Comparison of ENCODE assay signal across 2 cellular contexts in the genomic region with DNA sequence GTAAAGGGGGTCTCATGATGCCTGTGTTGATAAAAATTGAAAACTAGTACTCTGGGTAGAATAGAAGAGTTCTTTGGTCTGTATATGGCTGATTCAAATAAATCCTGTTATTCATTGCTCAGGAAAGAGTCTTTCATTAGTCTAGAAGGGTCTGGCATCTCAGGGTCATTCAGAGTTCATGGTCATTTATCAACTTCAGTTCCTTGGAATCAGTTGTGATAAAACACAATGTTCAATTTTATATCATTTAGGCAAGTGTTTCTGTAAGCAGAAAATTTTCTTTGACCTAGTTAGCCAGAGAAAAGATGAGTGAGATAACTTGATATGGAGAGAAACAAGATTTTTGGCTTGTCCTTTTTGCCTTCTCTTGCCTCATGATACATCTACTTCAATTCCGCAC.
A peak's percentile ranks its signal among the peaks of the same experiment; 100 is the strongest.
TF ChIP-seq lines count a peak whose summit lies in the region.

No MANE protein-coding gene starts in this region.

TF ChIP-seq in SK-N-SH treated with all-trans-retinoic acid at 6 μM for 48 hours, 23 proteins besides CTCF, POLR2A, EP300 and RAD21 (continued from another document):
- TF ChIP-seq, protein P1, sequence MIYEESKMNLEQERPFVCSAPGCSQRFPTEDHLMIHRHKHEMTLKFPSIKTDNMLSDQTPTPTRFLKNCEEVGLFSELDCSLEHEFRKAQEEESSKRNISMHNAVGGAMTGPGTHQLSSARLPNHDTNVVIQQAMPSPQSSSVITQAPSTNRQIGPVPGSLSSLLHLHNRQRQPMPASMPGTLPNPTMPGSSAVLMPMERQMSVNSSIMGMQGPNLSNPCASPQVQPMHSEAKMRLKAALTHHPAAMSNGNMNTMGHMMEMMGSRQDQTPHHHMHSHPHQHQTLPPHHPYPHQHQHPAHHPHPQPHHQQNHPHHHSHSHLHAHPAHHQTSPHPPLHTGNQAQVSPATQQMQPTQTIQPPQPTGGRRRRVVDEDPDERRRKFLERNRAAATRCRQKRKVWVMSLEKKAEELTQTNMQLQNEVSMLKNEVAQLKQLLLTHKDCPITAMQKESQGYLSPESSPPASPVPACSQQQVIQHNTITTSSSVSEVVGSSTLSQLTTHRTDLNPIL (CRISPR knock-in tag; IDR thresholded peaks at IDR 0.05; ENCODE audit: low read depth) = no peak
- TF ChIP-seq, protein P2, sequence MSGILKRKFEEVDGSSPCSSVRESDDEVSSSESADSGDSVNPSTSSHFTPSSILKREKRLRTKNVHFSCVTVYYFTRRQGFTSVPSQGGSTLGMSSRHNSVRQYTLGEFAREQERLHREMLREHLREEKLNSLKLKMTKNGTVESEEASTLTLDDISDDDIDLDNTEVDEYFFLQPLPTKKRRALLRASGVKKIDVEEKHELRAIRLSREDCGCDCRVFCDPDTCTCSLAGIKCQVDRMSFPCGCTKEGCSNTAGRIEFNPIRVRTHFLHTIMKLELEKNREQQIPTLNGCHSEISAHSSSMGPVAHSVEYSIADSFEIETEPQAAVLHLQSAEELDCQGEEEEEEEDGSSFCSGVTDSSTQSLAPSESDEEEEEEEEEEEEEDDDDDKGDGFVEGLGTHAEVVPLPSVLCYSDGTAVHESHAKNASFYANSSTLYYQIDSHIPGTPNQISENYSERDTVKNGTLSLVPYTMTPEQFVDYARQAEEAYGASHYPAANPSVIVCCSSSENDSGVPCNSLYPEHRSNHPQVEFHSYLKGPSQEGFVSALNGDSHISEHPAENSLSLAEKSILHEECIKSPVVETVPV (CRISPR knock-in tag; IDR thresholded peaks at IDR 0.05) = peak; percentile 59; the same call in 1 of the 2 replicates
- TF ChIP-seq ZFP30 (CRISPR knock-in tag; IDR thresholded peaks at IDR 0.05) (no peak), ZC3H10 (CRISPR knock-in tag; IDR thresholded peaks at IDR 0.05) (peak; percentile 28; the same call in 1 of the 2 replicates), TOX (CRISPR knock-in tag; IDR thresholded peaks at IDR 0.05; ENCODE audit: borderline replicate concordance) (peak; percentile 49; the same call in 1 of the 2 replicates), ARNTL (CRISPR knock-in tag; IDR thresholded peaks at IDR 0.05; ENCODE audit: borderline replicate concordance, low read depth) (no peak), ESRRG (CRISPR knock-in tag; IDR thresholded peaks at IDR 0.05) (0 out of 2 replicates have a peak, but pooled peaks have one; percentile 23), RARB (CRISPR knock-in tag; IDR thresholded peaks at IDR 0.05) (no peak), SNAI2 (CRISPR knock-in tag; IDR thresholded peaks at IDR 0.05) (0 out of 2 replicates have a peak, but pooled peaks have one; percentile 12), CSDC2 (CRISPR knock-in tag; IDR thresholded peaks at IDR 0.05) (no peak), ISL1 (CRISPR knock-in tag; IDR thresholded peaks at IDR 0.05) (peak; percentile 88), ZNF565 (CRISPR knock-in tag; conservative IDR thresholded peaks at IDR 0.05; ENCODE audit: low read depth) (no peak), BACH2 (CRISPR knock-in tag; IDR thresholded peaks at IDR 0.05; ENCODE audit: borderline replicate concordance) (no peak)
- TF ChIP-seq, protein P3, sequence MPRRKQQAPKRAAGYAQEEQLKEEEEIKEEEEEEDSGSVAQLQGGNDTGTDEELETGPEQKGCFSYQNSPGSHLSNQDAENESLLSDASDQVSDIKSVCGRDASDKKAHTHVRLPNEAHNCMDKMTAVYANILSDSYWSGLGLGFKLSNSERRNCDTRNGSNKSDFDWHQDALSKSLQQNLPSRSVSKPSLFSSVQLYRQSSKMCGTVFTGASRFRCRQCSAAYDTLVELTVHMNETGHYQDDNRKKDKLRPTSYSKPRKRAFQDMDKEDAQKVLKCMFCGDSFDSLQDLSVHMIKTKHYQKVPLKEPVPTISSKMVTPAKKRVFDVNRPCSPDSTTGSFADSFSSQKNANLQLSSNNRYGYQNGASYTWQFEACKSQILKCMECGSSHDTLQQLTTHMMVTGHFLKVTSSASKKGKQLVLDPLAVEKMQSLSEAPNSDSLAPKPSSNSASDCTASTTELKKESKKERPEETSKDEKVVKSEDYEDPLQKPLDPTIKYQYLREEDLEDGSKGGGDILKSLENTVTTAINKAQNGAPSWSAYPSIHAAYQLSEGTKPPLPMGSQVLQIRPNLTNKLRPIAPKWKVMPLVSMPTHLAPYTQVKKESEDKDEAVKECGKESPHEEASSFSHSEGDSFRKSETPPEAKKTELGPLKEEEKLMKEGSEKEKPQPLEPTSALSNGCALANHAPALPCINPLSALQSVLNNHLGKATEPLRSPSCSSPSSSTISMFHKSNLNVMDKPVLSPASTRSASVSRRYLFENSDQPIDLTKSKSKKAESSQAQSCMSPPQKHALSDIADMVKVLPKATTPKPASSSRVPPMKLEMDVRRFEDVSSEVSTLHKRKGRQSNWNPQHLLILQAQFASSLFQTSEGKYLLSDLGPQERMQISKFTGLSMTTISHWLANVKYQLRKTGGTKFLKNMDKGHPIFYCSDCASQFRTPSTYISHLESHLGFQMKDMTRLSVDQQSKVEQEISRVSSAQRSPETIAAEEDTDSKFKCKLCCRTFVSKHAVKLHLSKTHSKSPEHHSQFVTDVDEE (CRISPR knock-in tag; IDR thresholded peaks at IDR 0.05) = no peak
- TF ChIP-seq, protein P4, sequence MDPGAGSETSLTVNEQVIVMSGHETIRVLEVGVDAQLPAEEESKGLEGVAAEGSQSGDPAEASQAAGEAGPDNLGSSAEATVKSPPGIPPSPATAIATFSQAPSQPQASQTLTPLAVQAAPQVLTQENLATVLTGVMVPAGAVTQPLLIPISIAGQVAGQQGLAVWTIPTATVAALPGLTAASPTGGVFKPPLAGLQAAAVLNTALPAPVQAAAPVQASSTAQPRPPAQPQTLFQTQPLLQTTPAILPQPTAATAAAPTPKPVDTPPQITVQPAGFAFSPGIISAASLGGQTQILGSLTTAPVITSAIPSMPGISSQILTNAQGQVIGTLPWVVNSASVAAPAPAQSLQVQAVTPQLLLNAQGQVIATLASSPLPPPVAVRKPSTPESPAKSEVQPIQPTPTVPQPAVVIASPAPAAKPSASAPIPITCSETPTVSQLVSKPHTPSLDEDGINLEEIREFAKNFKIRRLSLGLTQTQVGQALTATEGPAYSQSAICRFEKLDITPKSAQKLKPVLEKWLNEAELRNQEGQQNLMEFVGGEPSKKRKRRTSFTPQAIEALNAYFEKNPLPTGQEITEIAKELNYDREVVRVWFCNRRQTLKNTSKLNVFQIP (CRISPR knock-in tag; IDR thresholded peaks at IDR 0.05; ENCODE audit: borderline replicate concordance, low read depth) = no peak

TF ChIP-seq in SK-N-SH, 30 proteins besides CTCF, POLR2A, EP300 and RAD21 (continued from another document):
- TF ChIP-seq, protein P5, sequence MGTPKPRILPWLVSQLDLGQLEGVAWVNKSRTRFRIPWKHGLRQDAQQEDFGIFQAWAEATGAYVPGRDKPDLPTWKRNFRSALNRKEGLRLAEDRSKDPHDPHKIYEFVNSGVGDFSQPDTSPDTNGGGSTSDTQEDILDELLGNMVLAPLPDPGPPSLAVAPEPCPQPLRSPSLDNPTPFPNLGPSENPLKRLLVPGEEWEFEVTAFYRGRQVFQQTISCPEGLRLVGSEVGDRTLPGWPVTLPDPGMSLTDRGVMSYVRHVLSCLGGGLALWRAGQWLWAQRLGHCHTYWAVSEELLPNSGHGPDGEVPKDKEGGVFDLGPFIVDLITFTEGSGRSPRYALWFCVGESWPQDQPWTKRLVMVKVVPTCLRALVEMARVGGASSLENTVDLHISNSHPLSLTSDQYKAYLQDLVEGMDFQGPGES (IDR thresholded peaks at IDR 0.05; ENCODE audit: low read depth, low read length) = no peak
- TF ChIP-seq, protein P6, sequence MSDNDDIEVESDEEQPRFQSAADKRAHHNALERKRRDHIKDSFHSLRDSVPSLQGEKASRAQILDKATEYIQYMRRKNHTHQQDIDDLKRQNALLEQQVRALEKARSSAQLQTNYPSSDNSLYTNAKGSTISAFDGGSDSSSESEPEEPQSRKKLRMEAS (IDR thresholded peaks at IDR 0.05; ENCODE audit: low read depth) = no peak
- no peak for TF ChIP-seq NRF1 (IDR thresholded peaks at IDR 0.05; ENCODE audit: low read depth, low read length)
- no peak for TF ChIP-seq FOXJ3 (CRISPR knock-in tag; IDR thresholded peaks at IDR 0.05)
- TF ChIP-seq FOSL2 (IDR thresholded peaks at IDR 0.05; ENCODE audit: borderline replicate concordance, low read depth) = no peak
- TF ChIP-seq JUND (IDR thresholded peaks at IDR 0.05) = no peak
